23 cellular contexts compared by ENCODE assay signal in genomic region chr16:48523415-48524204, GRCh38.
"Had no signal": no experiment of that assay in that cellular context is flagged by ENCODE, and none has a peak within 500 bp of the region (broad histone marks: within the 10 kb centered on the region; RNA-seq: fewer than 3 reads in every experiment).

No MANE protein-coding gene starts in this region.

- H3K4me2 ChIP-seq: neural progenitor cell had no signal

- H2AFZ ChIP-seq: neural progenitor cell had no signal

- H3K9ac ChIP-seq: neural progenitor cell had no signal

- H3K4me1 ChIP-seq: esophagus muscularis mucosa, gastrocnemius medialis, heart right ventricle, neural progenitor cell, pancreas, psoas muscle, suprapubic skin, thyroid gland, upper lobe of left lung, uterus had no signal

- H3K27me3 Mint-ChIP-seq: dendritic cell treated with granulocyte-macrophage colony-stimulating factor and Interleukin-4, amounts not matched to agents 40 ng/mL and 50 ng/mL, for 4 days; effector memory CD8-positive, alpha-beta T cell; naive thymus-derived CD8-positive, alpha-beta T cell had no signal

- H3K27ac ChIP-seq: epithelial cell of prostate, esophagus muscularis mucosa, gastrocnemius medialis, heart right ventricle, neural progenitor cell, pancreas, psoas muscle, suprapubic skin, thyroid gland, upper lobe of left lung, uterus had no signal

- H3K36me3 ChIP-seq: esophagus muscularis mucosa, gastrocnemius medialis, heart right ventricle, neural progenitor cell, pancreas, suprapubic skin, thyroid gland, upper lobe of left lung, uterus had no signal

- DNase-seq: central memory CD4-positive, alpha-beta T cell; effector memory CD8-positive, alpha-beta T cell; gastrocnemius medialis; heart right ventricle; left cardiac atrium; mucosa of descending colon; naive thymus-derived CD8-positive, alpha-beta T cell; occipital lobe; psoas muscle; retina; stimulated activated CD4-positive, alpha-beta T cell treated with anti-CD3 and anti-CD28 coated beads, Interleukin-2, amount 100 ng/mL, for 48 hours; stimulated activated naive CD8-positive, alpha-beta T cell treated with anti-CD3 and anti-CD28 coated beads, Interleukin-15, Interleukin-2, amounts not matched to agents 100 U/mL and 50 U/mL, for 24 hours; thyroid gland; uterus had no signal

- FAIRE-seq: keratinocyte, pancreas, small intestine had no signal

- H3K4me3 Mint-ChIP-seq: dendritic cell treated with granulocyte-macrophage colony-stimulating factor and Interleukin-4, amounts not matched to agents 40 ng/mL and 50 ng/mL, for 4 days; naive thymus-derived CD8-positive, alpha-beta T cell; neural progenitor cell had no signal

- H3K27me3 ChIP-seq: esophagus muscularis mucosa, gastrocnemius medialis, heart right ventricle, neural progenitor cell, pancreas, suprapubic skin, thyroid gland, upper lobe of left lung, uterus had no signal

- H3K9me3 Mint-ChIP-seq: effector memory CD8-positive, alpha-beta T cell; neural progenitor cell had no signal

- ATAC-seq: effector memory CD8-positive, alpha-beta T cell; gastrocnemius medialis; heart right ventricle; left cardiac atrium; naive thymus-derived CD8-positive, alpha-beta T cell; pancreas; psoas muscle; stimulated activated naive CD8-positive, alpha-beta T cell treated with anti-CD3 and anti-CD28 coated beads, Interleukin-15, Interleukin-2, amounts not matched to agents 100 U/mL and 50 U/mL, for 24 hours had no signal

- H3K4me3 ChIP-seq: esophagus muscularis mucosa, gastrocnemius medialis, heart right ventricle, mucosa of descending colon, neural progenitor cell, pancreas, psoas muscle, suprapubic skin, thyroid gland, upper lobe of left lung, uterus had no signal

- H3K36me3 Mint-ChIP-seq: naive thymus-derived CD8-positive, alpha-beta T cell; neural progenitor cell had no signal

- H3K27ac Mint-ChIP-seq: neural progenitor cell had no signal

- H3K9me3 ChIP-seq: esophagus muscularis mucosa, gastrocnemius medialis, mucosa of descending colon, pancreas, thyroid gland, upper lobe of left lung, uterus had no signal
